In genomic region chr11:17163296-17163695, GRCh38 we compare ENCODE assay signal across 22 cellular contexts. TPM values are rescaled to one million over a fixed set of nuclear protein-coding genes. Genes with fewer than 3 reads are reported as not detected.
A peak's percentile ranks its signal among the peaks of the same experiment; 100 is the strongest.
DNase-seq lines count a peak whose midpoint lies in the region; ATAC-seq and TF ChIP-seq lines count a peak whose summit lies in the region.
"Had no signal": no experiment of that assay in that cellular context is flagged by ENCODE, and none has a peak within 500 bp of the region (broad histone marks: within the 10 kb centered on the region; RNA-seq: fewer than 3 reads in every experiment).

No MANE protein-coding gene starts in this region.

- H3K27ac Mint-ChIP-seq in Calu3 (ENCODE audit: unreplicated experiment) (peak overlapping the region; percentile 72), natural killer cell (peak overlapping the region; percentile 84 to 96), glutamatergic neuron (ENCODE audit: unreplicated experiment) (no peak overlapping the region)
- H3K27ac Mint-ChIP-seq in activated T-helper 17 cell treated with anti-CD3 and anti-CD28 coated beads, Interleukin-2, amount 50 U/mL, for 72 hours: peak overlapping the region; percentile 9
- peak overlapping the region; percentile 46 for H3K27ac Mint-ChIP-seq in stimulated activated memory B cell treated with anti-CD40 and anti-IgM and Interleukin-4, amounts not matched to agents 10 μg/mL and 1 μg/mL and 100 μg/mL, for 72 hours
- H3K27ac Mint-ChIP-seq: HFFc6 had no signal

- H3K36me3 ChIP-seq in SK-N-SH (replicated peaks in 1 of 2; ENCODE audit: control insufficient read depth in 1 of 2, insufficient read depth in 2 of 2, low read length in 1 of 2): peaks cover 4 to 18% of the 10 kb centered on the region in 2 experiments
- H3K36me3 ChIP-seq: HAP-1 had no signal

- H3K27ac ChIP-seq in SK-N-SH (ENCODE audit: low read depth in 2 of 2, low read length in 1 of 2): no peak overlapping the region
- H3K27ac ChIP-seq: SJSA1 had no signal

- BruUV-seq in Calu3 (replicated peaks; lab: Mats Ljungman, UMichigan): no TSS peak

- H3K9me3 ChIP-seq in SK-N-SH: no peaks in the 10 kb centered on the region
- H3K9me3 ChIP-seq: HAP-1, SJSA1 had no signal

- DNase-seq in Calu3 (no peak), natural killer cell (no peak), C1 segment of cervical spinal cord (lab: John Stamatoyannopoulos, UW) (no peak), glutamatergic neuron (no peak), nucleus accumbens (lab: John Stamatoyannopoulos, UW) (no peak), SK-N-SH (no peak)
- DNase-seq: CD4-positive, alpha-beta T cell; COR-L47; GOT3; HFFc6; NCI-H1105 treated with DMSO at 0.1 percent for 48 hours; NCI-H146; NCI-H1930; NCI-H2107; NCI-H524; NCI-H774; NK-92 treated with Interleukin-12 subunit alpha and Interleukin-12 subunit beta, amount 100 ng/mL, for 24 hours; PC-3 had no signal

- peaks cover 5% of the 10 kb centered on the region for H3F3A ChIP-seq in SK-N-SH (replicated peaks; ENCODE audit: insufficient read depth)

- H3K9me3 Mint-ChIP-seq in Calu3 (ENCODE audit: low read depth, unreplicated experiment): no peaks in the 10 kb centered on the region
- H3K9me3 Mint-ChIP-seq in activated T-helper 17 cell treated with anti-CD3 and anti-CD28 coated beads, Interleukin-2, amount 50 U/mL, for 72 hours: no peaks in the 10 kb centered on the region
- no peaks in the 10 kb centered on the region for H3K9me3 Mint-ChIP-seq in natural killer cell
- H3K9me3 Mint-ChIP-seq in stimulated activated memory B cell treated with anti-CD40 and anti-IgM and Interleukin-4, amounts not matched to agents 10 μg/mL and 1 μg/mL and 100 μg/mL, for 72 hours: no peaks in the 10 kb centered on the region
- H3K9me3 Mint-ChIP-seq in glutamatergic neuron (ENCODE audit: unreplicated experiment): peaks cover 4% of the 10 kb centered on the region
- H3K9me3 Mint-ChIP-seq: CD4-positive, alpha-beta T cell; HFFc6 had no signal

- H2AFZ ChIP-seq in SK-N-SH (ENCODE audit: low read depth): no peak overlapping the region

- H3K4me3 Mint-ChIP-seq in Calu3 (ENCODE audit: low read depth, unreplicated experiment): no peak overlapping the region
- no peak overlapping the region for H3K4me3 Mint-ChIP-seq in activated T-helper 17 cell treated with anti-CD3 and anti-CD28 coated beads, Interleukin-2, amount 50 U/mL, for 72 hours
- peak overlapping the region; percentile 71 for H3K4me3 Mint-ChIP-seq in natural killer cell
- no peak overlapping the region for H3K4me3 Mint-ChIP-seq in stimulated activated memory B cell treated with anti-CD40 and anti-IgM and Interleukin-4, amounts not matched to agents 10 μg/mL and 1 μg/mL and 100 μg/mL, for 72 hours
- no peak overlapping the region for H3K4me3 Mint-ChIP-seq in glutamatergic neuron (ENCODE audit: unreplicated experiment)
- H3K4me3 Mint-ChIP-seq: CD4-positive, alpha-beta T cell; HFFc6 had no signal

- H3K36me3 Mint-ChIP-seq in Calu3 (ENCODE audit: insufficient read depth, unreplicated experiment): peaks cover 24% of the 10 kb centered on the region
- peaks cover 22% of the 10 kb centered on the region for H3K36me3 Mint-ChIP-seq in activated T-helper 17 cell treated with anti-CD3 and anti-CD28 coated beads, Interleukin-2, amount 50 U/mL, for 72 hours (ENCODE audit: low read depth)
- H3K36me3 Mint-ChIP-seq in natural killer cell: peaks cover 7% of the 10 kb centered on the region
- H3K36me3 Mint-ChIP-seq in stimulated activated memory B cell treated with anti-CD40 and anti-IgM and Interleukin-4, amounts not matched to agents 10 μg/mL and 1 μg/mL and 100 μg/mL, for 72 hours: peaks cover 39% of the 10 kb centered on the region
- no peaks in the 10 kb centered on the region for H3K36me3 Mint-ChIP-seq in glutamatergic neuron (ENCODE audit: unreplicated experiment)

- no peak for TF ChIP-seq CTCF in Calu3 (IDR thresholded peaks at IDR 0.05; ENCODE audit: unreplicated experiment)
- TF ChIP-seq CTCF in natural killer cell (IDR thresholded peaks at IDR 0.05): no peak
- no peak for TF ChIP-seq CTCF in glutamatergic neuron (IDR thresholded peaks at IDR 0.05; ENCODE audit: partially characterized antibody, unreplicated experiment)
- TF ChIP-seq CTCF in SK-N-SH (IDR thresholded peaks at IDR 0.05): no peak

- no peak overlapping the region for H3K4me3 ChIP-seq in SK-N-SH (ENCODE audit: low read depth in 2 of 2, low read length in 1 of 2)
- H3K4me3 ChIP-seq: HAP-1, SJSA1 had no signal

- H3K4me1 ChIP-seq in SK-N-SH (ENCODE audit: control insufficient read depth in 1 of 2, insufficient read depth in 2 of 2, low read depth in 1 of 2, low read length in 1 of 2): peaks cover 0 to 5% of the 10 kb centered on the region in 2 experiments; a peak in 1 of 4 replicates
- H3K4me1 ChIP-seq: SJSA1 had no signal

- TF ChIP-seq EP300 in SK-N-SH (IDR thresholded peaks at IDR 0.05; ENCODE audit: borderline replicate concordance in 1 of 2, low read depth in 1 of 2, low read length in 1 of 2): no peak

- H3K79me2 ChIP-seq in SK-N-SH (ENCODE audit: insufficient read depth): peaks cover 84% of the 10 kb centered on the region

- no peak overlapping the region for H3K9ac ChIP-seq in SK-N-SH

- peaks cover 15% of the 10 kb centered on the region for H4K20me1 ChIP-seq in SK-N-SH (ENCODE audit: insufficient read depth)

- no peaks in the 10 kb centered on the region for H3K27me3 ChIP-seq in SK-N-SH (ENCODE audit: insufficient read depth)
- H3K27me3 ChIP-seq: SJSA1 had no signal

- no peaks in the 10 kb centered on the region for H3K9me2 ChIP-seq in SK-N-SH

- no peak overlapping the region for H3K4me2 ChIP-seq in SK-N-SH

- H3K27me3 Mint-ChIP-seq in Calu3 (ENCODE audit: unreplicated experiment) (no peaks in the 10 kb centered on the region), natural killer cell (ENCODE audit: low read depth in 2 of 2) (no peaks in the 10 kb centered on the region), glutamatergic neuron (ENCODE audit: unreplicated experiment) (no peaks in the 10 kb centered on the region)
- no peaks in the 10 kb centered on the region for H3K27me3 Mint-ChIP-seq in activated T-helper 17 cell treated with anti-CD3 and anti-CD28 coated beads, Interleukin-2, amount 50 U/mL, for 72 hours
- H3K27me3 Mint-ChIP-seq in stimulated activated memory B cell treated with anti-CD40 and anti-IgM and Interleukin-4, amounts not matched to agents 10 μg/mL and 1 μg/mL and 100 μg/mL, for 72 hours: no peaks in the 10 kb centered on the region
- H3K27me3 Mint-ChIP-seq: CD4-positive, alpha-beta T cell had no signal

- H3K4me1 Mint-ChIP-seq in Calu3 (ENCODE audit: low read depth, unreplicated experiment) (peaks cover 74% of the 10 kb centered on the region), natural killer cell (peaks cover 65 to 71% of the 10 kb centered on the region in 2 donors), glutamatergic neuron (ENCODE audit: low read depth, unreplicated experiment) (peaks cover 3% of the 10 kb centered on the region)
- H3K4me1 Mint-ChIP-seq in activated T-helper 17 cell treated with anti-CD3 and anti-CD28 coated beads, Interleukin-2, amount 50 U/mL, for 72 hours: peaks cover 23% of the 10 kb centered on the region
- peaks cover 61% of the 10 kb centered on the region for H3K4me1 Mint-ChIP-seq in stimulated activated memory B cell treated with anti-CD40 and anti-IgM and Interleukin-4, amounts not matched to agents 10 μg/mL and 1 μg/mL and 100 μg/mL, for 72 hours

- WGBS in SK-N-SH (ENCODE audit: low lambda C conversion rate): 95% methylated on average over 4 of the region's 4 CpGs

- no peak for ATAC-seq in activated T-helper 17 cell treated with anti-CD3 and anti-CD28 coated beads, Interleukin-2, amount 50 U/mL, for 72 hours (replicated peaks)
- ATAC-seq in natural killer cell: no peak
- no peak for ATAC-seq in stimulated activated memory B cell treated with anti-CD40 and anti-IgM and Interleukin-4, amounts not matched to agents 10 μg/mL and 1 μg/mL and 100 μg/mL, for 72 hours
- ATAC-seq: PC-3 had no signal

- no peak for TF ChIP-seq RAD21 in SK-N-SH (IDR thresholded peaks at IDR 0.05; ENCODE audit: low read length)

- intact Hi-C loops in Calu3 (cut with micrococcal nuclease; ENCODE audit: unreplicated experiment): loop anchor here (5.0 kb wide), 1 partner anchor 44 kb away; the partner anchor contains the start of gene PIK3C2A
- intact Hi-C loops in natural killer cell (cut with micrococcal nuclease): loop anchor here (5.0 kb wide), 1 partner anchor 44 kb away; the partner anchor contains the start of gene PIK3C2A

- CTCF ChIA-PET in Calu3 (lab: Charles Lee): interaction anchor here (1.0 kb wide), 1 partner anchor 14 kb away, joined by 3 read pairs; no protein-coding TSS in a partner anchor
- CTCF ChIA-PET in SK-N-SH (lab: Yijun Ruan, JAX): interaction anchor here (0.7 to 0.9 kb wide), 3 partner anchors 11 to 342 kb away, joined by 3 to 4 read pairs (median 3); no protein-coding TSS in a partner anchor

- POLR2A ChIA-PET in SK-N-SH (lab: Yijun Ruan, JAX): interaction anchor here (0.6 kb wide), 1 partner anchor 203 kb away, joined by 3 read pairs; no protein-coding TSS in a partner anchor

TF ChIP-seq in SK-N-SH, 30 proteins besides CTCF, POLR2A, EP300 and RAD21:
- TF ChIP-seq NRF1 (IDR thresholded peaks at IDR 0.05; ENCODE audit: low read depth, low read length): no peak
- TF ChIP-seq RXRA (IDR thresholded peaks at IDR 0.05; ENCODE audit: borderline replicate concordance, low read depth): no peak
- TF ChIP-seq CHD2 (IDR thresholded peaks at IDR 0.05; ENCODE audit: low read length, partially characterized antibody): no peak

RNA-seq across cellular contexts. Expression of gene PIK3C2A, which starts 44.5 kb away (rescaled TPM):
- total RNA-seq in Calu3 (2022) (70.2 and 75.9 TPM in 2 replicates), natural killer cell (10 to 100 TPM; 68.2 to 82.3 (median 69.1) TPM), glutamatergic neuron (ENCODE audit: unreplicated experiment) (55.7 TPM)
- total RNA-seq in activated T-helper 17 cell treated with anti-CD3 and anti-CD28 coated beads, Interleukin-2, amount 50 U/mL, for 72 hours: 10 to 100 TPM; 22.3 to 40.4 TPM
- 9.3 and 13.3 TPM in 2 replicates for polyA plus RNA-seq in SK-N-SH (2012; rRNA removed)
- polyA plus RNA-seq in SK-N-SH (2012; cell fraction: cytosol; rRNA removed): 13.8 and 15.6 TPM in 2 replicates
- polyA plus RNA-seq in SK-N-SH (2012; cell fraction: nucleus; rRNA removed): 7.8 and 19.2 TPM in 2 replicates
